Comparison of ENCODE assay signal across 18 cellular contexts in the genomic region with DNA sequence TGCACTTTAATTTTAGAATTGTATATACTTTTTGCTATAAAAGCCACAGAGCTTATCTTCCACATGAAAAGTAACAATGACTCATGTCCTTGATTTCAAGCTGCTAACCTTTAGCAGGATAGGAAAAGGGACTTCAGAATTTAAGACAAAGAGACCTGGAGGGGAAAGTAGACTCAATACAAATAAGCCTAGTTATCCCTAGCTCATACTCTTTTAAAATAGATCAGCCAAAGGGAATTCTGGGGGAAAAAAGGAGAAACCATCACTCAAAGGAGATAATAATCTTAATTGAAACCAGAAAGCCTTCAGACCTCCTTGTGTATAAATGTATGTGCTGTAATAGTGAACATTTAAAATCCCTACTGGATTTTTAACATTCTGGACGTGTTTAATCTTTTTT.
DNase-seq lines count a peak whose midpoint lies in the region; ATAC-seq and TF ChIP-seq lines count a peak whose summit lies in the region.
"Had no signal": no experiment of that assay in that cellular context is flagged by ENCODE, and none has a peak within 500 bp of the region (broad histone marks: within the 10 kb centered on the region; RNA-seq: fewer than 3 reads in every experiment).

No MANE protein-coding gene starts in this region.

- H3K9me3 ChIP-seq in adipocyte (ENCODE audit: control insufficient read depth, low read length), result no peaks in the 10 kb centered on the region
- H3K9me3 ChIP-seq: A549, Caco-2 had no signal

- H3K4me1 ChIP-seq in adipocyte (ENCODE audit: control insufficient read depth, insufficient read depth, low read length), result no peaks in the 10 kb centered on the region
- H3K4me1 ChIP-seq: A549, Caco-2 had no signal

- no peaks in the 10 kb centered on the region for H3K4me1 Mint-ChIP-seq in chondrocyte (ENCODE audit: low read depth)
- H3K4me1 Mint-ChIP-seq: IgD-negative memory B cell had no signal

- no peak overlapping the region for H3K4me3 Mint-ChIP-seq in chondrocyte (ENCODE audit: unreplicated experiment)
- H3K4me3 Mint-ChIP-seq: CD4-positive, alpha-beta T cell; IgD-negative memory B cell had no signal

- DNase-seq in EH (ENCODE audit: low read depth) (peak; percentile 52), LHCN-M2 (ENCODE audit: low read depth) (peak; percentile 23), adipocyte (ENCODE audit: low read depth) (peak; percentile 19), fibroblast of villous mesenchyme (ENCODE audit: low read depth) (peak; percentile 7), GM10248 (ENCODE audit: extremely low spot score) (no peak), chondrocyte (ENCODE audit: low spot score) (no peak)
- DNase-seq: Caco-2; CD4-positive, alpha-beta T cell; HCEC 1CT; Karpas-422; NCI-H1105; NCI-H2081 treated with DMSO at 0.1 percent for 48 hours; NCI-H510A; NCI-H774; SHP77 had no signal

- H3K36me3 Mint-ChIP-seq in chondrocyte (ENCODE audit: low read depth), result no peaks in the 10 kb centered on the region
- H3K36me3 Mint-ChIP-seq: IgD-negative memory B cell had no signal

- no peak overlapping the region for H3K4me3 ChIP-seq in adipocyte (ENCODE audit: low read length)
- no peak overlapping the region for H3K4me3 ChIP-seq in fibroblast of villous mesenchyme (ENCODE audit: low read depth, low read length)
- H3K4me3 ChIP-seq: A549 had no signal

- H3K9me3 Mint-ChIP-seq in chondrocyte (ENCODE audit: low read depth), result peaks cover 8% of the 10 kb centered on the region
- H3K9me3 Mint-ChIP-seq: IgD-negative memory B cell had no signal

- no peaks in the 10 kb centered on the region for H3K27me3 ChIP-seq in adipocyte (replicated peaks; ENCODE audit: control insufficient read depth, insufficient read depth, low read length)

- H3K27me3 Mint-ChIP-seq in chondrocyte (ENCODE audit: low read depth), result no peaks in the 10 kb centered on the region
- H3K27me3 Mint-ChIP-seq: CD4-positive, alpha-beta T cell; IgD-negative memory B cell had no signal

- no peak overlapping the region for H3K9ac ChIP-seq in adipocyte (ENCODE audit: low read length)

- H3K36me3 ChIP-seq in adipocyte (ENCODE audit: control insufficient read depth, insufficient read depth, low read length, severe bottlenecking), result no peaks in the 10 kb centered on the region

- CTCF ChIA-PET in GM10248 (lab: Yijun Ruan, JAX), result no interaction called here

- TF ChIP-seq CTCF in fibroblast of villous mesenchyme (IDR thresholded peaks at IDR 0.05; ENCODE audit: insufficient read depth, low read depth, low read length) (no peak), GM10248 (IDR thresholded peaks at IDR 0.05; ENCODE audit: control extremely low read depth, extremely low read depth, low read depth, missing control alignments) (no peak), chondrocyte (IDR thresholded peaks at IDR 0.05) (no peak)

- H3K27ac Mint-ChIP-seq in chondrocyte (ENCODE audit: unreplicated experiment), result no peak overlapping the region
- H3K27ac Mint-ChIP-seq: CD4-positive, alpha-beta T cell; IgD-negative memory B cell had no signal

- no peak for ATAC-seq in GM19023 (IDR thresholded peaks at IDR 0.05; ENCODE audit: unreplicated experiment)
- ATAC-seq: A549 had no signal

- POLR2A ChIA-PET in GM10248 (lab: Yijun Ruan, JAX), result no interaction called here

Comparison
In these comparisons a context has a peak if more than half of its experiments do, and no peak if none do; other contexts are left out.
1. DNase-seq: peak in EH (single experiment), LHCN-M2 (single experiment), adipocyte (single experiment) and fibroblast of villous mesenchyme (single experiment); none in GM10248 (single experiment) and chondrocyte (single experiment).